2 cellular contexts compared by ENCODE assay signal in the genomic region with DNA sequence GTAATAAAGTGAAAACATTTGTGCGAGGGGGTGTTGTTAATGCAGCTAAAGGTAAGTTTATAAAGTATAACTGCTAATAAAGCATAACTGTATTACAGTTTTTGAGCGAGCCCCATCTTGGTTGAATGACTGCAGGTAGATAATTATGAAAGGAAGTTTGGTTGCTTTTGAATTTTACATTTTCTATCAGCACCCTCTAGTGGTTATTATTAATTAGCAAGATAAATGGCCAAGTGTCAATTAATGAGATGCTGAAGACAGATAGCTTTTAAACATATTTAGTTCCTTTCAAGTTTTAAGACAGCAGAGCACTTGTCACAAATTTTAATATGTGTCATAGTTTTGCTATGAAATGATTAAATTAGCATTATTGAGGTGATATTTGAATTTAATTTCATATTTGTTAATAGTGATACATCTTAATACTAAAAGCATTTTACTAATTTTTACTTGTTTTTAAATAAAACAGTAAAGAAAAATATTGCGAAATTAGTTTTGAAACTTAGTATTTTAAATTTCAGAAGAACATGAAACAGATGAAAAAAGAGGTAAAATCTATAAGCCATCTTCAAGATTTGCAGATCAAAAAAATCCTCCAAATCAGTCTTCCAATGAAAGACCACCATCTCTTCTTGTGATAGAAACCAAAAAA.
TF ChIP-seq lines count a peak whose summit lies in the region.

No MANE protein-coding gene starts in this region.

TF ChIP-seq in SK-N-SH, 30 proteins besides CTCF, POLR2A, EP300 and RAD21 (continued from another document):
- TF ChIP-seq, protein P1, sequence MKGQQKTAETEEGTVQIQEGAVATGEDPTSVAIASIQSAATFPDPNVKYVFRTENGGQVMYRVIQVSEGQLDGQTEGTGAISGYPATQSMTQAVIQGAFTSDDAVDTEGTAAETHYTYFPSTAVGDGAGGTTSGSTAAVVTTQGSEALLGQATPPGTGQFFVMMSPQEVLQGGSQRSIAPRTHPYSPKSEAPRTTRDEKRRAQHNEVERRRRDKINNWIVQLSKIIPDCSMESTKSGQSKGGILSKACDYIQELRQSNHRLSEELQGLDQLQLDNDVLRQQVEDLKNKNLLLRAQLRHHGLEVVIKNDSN (IDR thresholded peaks at IDR 0.05; ENCODE audit: borderline replicate concordance, low read depth) = no peak

TF ChIP-seq in SK-N-SH treated with all-trans-retinoic acid at 6 μM for 48 hours, 23 proteins besides CTCF, POLR2A, EP300 and RAD21 (continued from another document):
- TF ChIP-seq, protein P2, sequence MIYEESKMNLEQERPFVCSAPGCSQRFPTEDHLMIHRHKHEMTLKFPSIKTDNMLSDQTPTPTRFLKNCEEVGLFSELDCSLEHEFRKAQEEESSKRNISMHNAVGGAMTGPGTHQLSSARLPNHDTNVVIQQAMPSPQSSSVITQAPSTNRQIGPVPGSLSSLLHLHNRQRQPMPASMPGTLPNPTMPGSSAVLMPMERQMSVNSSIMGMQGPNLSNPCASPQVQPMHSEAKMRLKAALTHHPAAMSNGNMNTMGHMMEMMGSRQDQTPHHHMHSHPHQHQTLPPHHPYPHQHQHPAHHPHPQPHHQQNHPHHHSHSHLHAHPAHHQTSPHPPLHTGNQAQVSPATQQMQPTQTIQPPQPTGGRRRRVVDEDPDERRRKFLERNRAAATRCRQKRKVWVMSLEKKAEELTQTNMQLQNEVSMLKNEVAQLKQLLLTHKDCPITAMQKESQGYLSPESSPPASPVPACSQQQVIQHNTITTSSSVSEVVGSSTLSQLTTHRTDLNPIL (CRISPR knock-in tag; IDR thresholded peaks at IDR 0.05; ENCODE audit: low read depth) = no peak
- TF ChIP-seq ZC3H10 (CRISPR knock-in tag; IDR thresholded peaks at IDR 0.05) = no peak
- TF ChIP-seq RARB (CRISPR knock-in tag; IDR thresholded peaks at IDR 0.05) = no peak
- TF ChIP-seq BACH2 (CRISPR knock-in tag; IDR thresholded peaks at IDR 0.05; ENCODE audit: borderline replicate concordance) = no peak
- no peak for TF ChIP-seq ZNF70 (CRISPR knock-in tag; IDR thresholded peaks at IDR 0.05)
- TF ChIP-seq ZNF565 (CRISPR knock-in tag; conservative IDR thresholded peaks at IDR 0.05; ENCODE audit: low read depth) = no peak
TF ChIP-seq in SK-N-SH treated with all-trans-retinoic acid at 6 μM for 48 hours: peak in this region for 0.
